ENCODE assay signal across 3 cellular contexts in the genomic region with DNA sequence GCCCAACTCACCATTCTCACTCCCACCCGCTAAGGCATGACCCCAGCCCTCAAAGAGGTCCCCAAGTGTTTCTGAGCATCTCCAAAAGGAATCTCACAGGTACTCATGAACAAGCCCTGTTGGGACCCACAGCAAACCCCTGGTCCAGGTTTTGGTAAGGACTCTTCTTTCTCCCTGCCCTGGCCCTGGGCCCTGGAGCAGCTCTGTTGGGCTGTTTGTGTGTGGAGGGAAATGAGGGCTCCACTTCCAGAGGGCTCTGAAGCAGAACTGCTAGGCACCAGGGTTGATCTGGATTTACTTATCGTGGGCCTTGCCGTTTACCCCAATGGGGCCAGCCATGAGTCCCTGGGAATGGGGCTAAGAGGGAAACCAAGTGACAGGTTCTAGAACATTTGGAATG.
"Had no signal": no experiment of that assay in that cellular context is flagged by ENCODE, and none has a peak within 500 bp of the region (broad histone marks: within the 10 kb centered on the region; RNA-seq: fewer than 3 reads in every experiment).

No MANE protein-coding gene starts in this region.

- DNase-seq: GDM1, GF-D8 had no signal

- H3K4me3 ChIP-seq: GM12878 had no signal
